Comparison of ENCODE assay signal across 13 cellular contexts in the genomic region with DNA sequence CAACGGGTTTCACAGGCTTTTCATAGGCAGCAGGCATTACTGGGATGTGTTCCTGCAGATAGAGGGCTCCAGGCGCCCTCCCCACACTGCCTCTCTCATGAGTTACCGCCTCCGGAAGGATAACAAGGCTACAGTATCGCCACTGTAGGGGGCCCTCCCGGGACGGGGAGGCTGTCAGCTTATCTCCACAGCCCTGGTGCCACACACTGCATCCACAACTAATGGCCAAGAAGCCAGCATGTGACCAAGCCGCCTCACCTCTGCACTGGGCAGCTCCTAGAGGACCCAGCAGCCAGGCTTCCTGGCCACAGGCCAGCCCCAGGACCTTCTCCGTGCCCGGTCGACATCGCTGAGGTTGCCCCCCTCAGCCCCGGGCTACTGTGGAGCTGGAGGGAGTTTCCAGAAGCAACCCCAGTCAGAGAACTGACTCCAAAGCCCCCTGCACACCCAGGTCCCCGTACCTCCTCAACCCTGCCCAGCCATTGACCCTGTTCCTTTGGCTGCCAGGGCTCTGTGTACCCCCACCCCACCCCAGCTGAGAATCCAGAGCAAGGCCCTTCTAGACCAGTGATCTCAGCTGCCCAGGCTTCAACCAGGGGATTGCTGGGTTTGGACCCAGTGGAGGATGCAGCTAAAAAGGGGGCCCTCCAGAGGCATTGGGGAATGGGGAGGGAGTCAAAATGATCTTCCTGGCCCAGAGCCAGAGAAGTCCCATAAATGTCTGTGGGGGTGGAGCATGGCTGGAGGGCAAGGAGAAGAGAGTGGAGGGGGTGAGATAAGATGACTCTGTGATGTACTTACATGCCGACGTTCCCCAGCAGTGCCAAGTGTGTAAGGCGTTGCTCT. TPM values are rescaled to one million over a fixed set of nuclear protein-coding genes. Genes with fewer than 3 reads are reported as not detected.
A peak's percentile ranks its signal among the peaks of the same experiment; 100 is the strongest.
DNase-seq lines count a peak whose midpoint lies in the region; ATAC-seq and TF ChIP-seq lines count a peak whose summit lies in the region.
"Had no signal": no experiment of that assay in that cellular context is flagged by ENCODE, and none has a peak within 500 bp of the region (broad histone marks: within the 10 kb centered on the region; RNA-seq: fewer than 3 reads in every experiment).

No MANE protein-coding gene starts in this region.

- no peak overlapping the region for H2AFZ ChIP-seq in SK-N-SH (ENCODE audit: low read depth)

- 77% methylated on average over 11 of the region's 17 CpGs for WGBS in SK-N-SH (ENCODE audit: low lambda C conversion rate)
- WGBS in adrenal gland, 4 donors, result 27 to 62% (median 40%) methylated on average over 5 to 17 of the region's 17 CpGs
- WGBS in aorta, 2 donors, result 40 to 42% methylated on average over 17 of the region's 17 CpGs
- 34 to 42% methylated on average over 4 to 8 of the region's 17 CpGs for WGBS in esophagus squamous epithelium, 2 donors

- H3K27ac ChIP-seq in SK-N-SH (ENCODE audit: low read depth in 2 of 2, low read length in 1 of 2) (no peak overlapping the region), adrenal gland (peak overlapping the region in 2 of 5 donors; percentile 80 to 96), right atrium auricular region (peak overlapping the region; percentile 72 to 90), aorta (ENCODE audit: low read depth in 1 of 2, low read length in 2 of 2) (no peak overlapping the region), esophagus squamous epithelium (no peak overlapping the region)

- CTCF ChIA-PET in SK-N-SH (lab: Yijun Ruan, JAX), result interaction anchor here (2.3 to 2.4 kb wide), 2 partner anchors 18 to 116 kb away, joined by 7 to 11 read pairs; no protein-coding TSS in a partner anchor

- TF ChIP-seq CTCF in SK-N-SH (IDR thresholded peaks at IDR 0.05) (no peak), adrenal gland (IDR thresholded peaks at IDR 0.05) (peak in 2 of 6 experiments; percentile 15), right atrium auricular region (IDR thresholded peaks at IDR 0.05) (peak in 1 of 2 donors; percentile 57), esophagus squamous epithelium (IDR thresholded peaks at IDR 0.05) (no peak)

- H3K27me3 ChIP-seq in SK-N-SH (ENCODE audit: insufficient read depth), result no peaks in the 10 kb centered on the region
- H3K27me3 ChIP-seq in adrenal gland, result no peaks in the 10 kb centered on the region
- H3K27me3 ChIP-seq in right atrium auricular region, result no peaks in the 10 kb centered on the region
- no peaks in the 10 kb centered on the region for H3K27me3 ChIP-seq in aorta (ENCODE audit: control insufficient read depth in 1 of 2, insufficient read depth in 2 of 2, low read length in 1 of 2)
- no peaks in the 10 kb centered on the region for H3K27me3 ChIP-seq in esophagus squamous epithelium

- no peaks in the 10 kb centered on the region for H3K79me2 ChIP-seq in SK-N-SH (ENCODE audit: insufficient read depth)

- no peak overlapping the region for H3K9ac ChIP-seq in SK-N-SH

- TF ChIP-seq POLR2A in adrenal gland (IDR thresholded peaks at IDR 0.05) (no peak), esophagus squamous epithelium (IDR thresholded peaks at IDR 0.05) (no peak)

- H4K20me1 ChIP-seq in SK-N-SH (ENCODE audit: insufficient read depth), result no peaks in the 10 kb centered on the region

- ATAC-seq in SK-N-SH treated with all-trans-retinoic acid at 6 μM for 48 hours (no peak), aorta (ENCODE audit: low FRiP score) (peak; percentile 5)
- ATAC-seq: naive thymus-derived CD8-positive, alpha-beta T cell had no signal

- H3K36me3 ChIP-seq in SK-N-SH (replicated peaks in 1 of 2; ENCODE audit: control insufficient read depth in 1 of 2, insufficient read depth in 2 of 2, low read length in 1 of 2), result no peaks in the 10 kb centered on the region
- H3K36me3 ChIP-seq in adrenal gland (replicated peaks in 1 of 2), result no peaks in the 10 kb centered on the region
- H3K36me3 ChIP-seq in right atrium auricular region, result no peaks in the 10 kb centered on the region
- no peaks in the 10 kb centered on the region for H3K36me3 ChIP-seq in aorta (ENCODE audit: control insufficient read depth in 1 of 2, insufficient read depth in 2 of 2, low read length in 1 of 2)
- H3K36me3 ChIP-seq in esophagus squamous epithelium, result no peaks in the 10 kb centered on the region

- H3K9me2 ChIP-seq in SK-N-SH, result no peaks in the 10 kb centered on the region

- H3K4me3 ChIP-seq in SK-N-SH (ENCODE audit: low read depth in 2 of 2, low read length in 1 of 2) (no peak overlapping the region), adrenal gland (no peak overlapping the region), right atrium auricular region (peak overlapping the region in 1 of 2 donors; percentile 15), aorta (ENCODE audit: low read length in 2 of 2) (no peak overlapping the region), esophagus squamous epithelium (no peak overlapping the region)
- H3K4me3 ChIP-seq: skin epidermis had no signal

- no peaks in the 10 kb centered on the region for H3K9me3 ChIP-seq in SK-N-SH
- H3K9me3 ChIP-seq in adrenal gland (replicated peaks in 1 of 3), result no peaks in the 10 kb centered on the region
- no peaks in the 10 kb centered on the region for H3K9me3 ChIP-seq in right atrium auricular region
- H3K9me3 ChIP-seq in aorta (ENCODE audit: control insufficient read depth, low read length), result no peaks in the 10 kb centered on the region
- no peaks in the 10 kb centered on the region for H3K9me3 ChIP-seq in esophagus squamous epithelium

- POLR2A ChIA-PET in SK-N-SH (lab: Yijun Ruan, JAX), result no interaction called here

- TF ChIP-seq RAD21 in SK-N-SH (IDR thresholded peaks at IDR 0.05; ENCODE audit: low read length), result no peak

- peaks cover 7 to 19% of the 10 kb centered on the region in 2 experiments; a peak in 2 of 4 replicates for H3K4me1 ChIP-seq in SK-N-SH (ENCODE audit: control insufficient read depth in 1 of 2, insufficient read depth in 2 of 2, low read depth in 1 of 2, low read length in 1 of 2)
- H3K4me1 ChIP-seq in adrenal gland (replicated peaks in 1 of 2), result peaks cover 15 to 31% of the 10 kb centered on the region in 2 donors
- peaks cover 0 to 40% of the 10 kb centered on the region in 2 donors for H3K4me1 ChIP-seq in right atrium auricular region
- H3K4me1 ChIP-seq in aorta (ENCODE audit: control insufficient read depth in 1 of 2, insufficient read depth in 2 of 2, low read length in 2 of 2), result no peaks in the 10 kb centered on the region
- peaks cover 16 to 36% (median 19%) of the 10 kb centered on the region in 3 donors for H3K4me1 ChIP-seq in esophagus squamous epithelium

- H3F3A ChIP-seq in SK-N-SH (replicated peaks; ENCODE audit: insufficient read depth), result peaks cover 4% of the 10 kb centered on the region

- intact Hi-C loops in adrenal gland (cut with DNase I), result no loop called here
- intact Hi-C loops in aorta (cut with DNase I), result no loop called here
- intact Hi-C loops in esophagus squamous epithelium (cut with DNase I), result no loop called here

- no peak for TF ChIP-seq EP300 in SK-N-SH (IDR thresholded peaks at IDR 0.05; ENCODE audit: borderline replicate concordance in 1 of 2, low read depth in 1 of 2, low read length in 1 of 2)

- H3K4me2 ChIP-seq in SK-N-SH, result no peak overlapping the region

- peak; percentile 51 for DNase-seq in SK-N-SH
- DNase-seq in adrenal gland, result peak in 4 of 7 donors; percentile 64 to 81 (median 74)
- no peak for DNase-seq in right atrium auricular region (ENCODE audit: low spot score)
- DNase-seq in aorta, result peak in 1 of 2 donors; percentile 70
- DNase-seq in esophagus squamous epithelium (lab: John Stamatoyannopoulos, UW), result no peak
- DNase-seq in activated T-cell treated with anti-CD3 and anti-CD28 coated beads, Interleukin-2, amount 50 U/mL, for 1 hour, result no peak
- no peak for DNase-seq in NCI-H1105 (lab: John Stamatoyannopoulos, UW)
- DNase-seq: central memory CD4-positive, alpha-beta T cell; naive thymus-derived CD8-positive, alpha-beta T cell; NCI-H446; SIG-M5 had no signal

TF ChIP-seq in SK-N-SH, 30 proteins besides CTCF, POLR2A, EP300 and RAD21 (continues in another document):
- TF ChIP-seq ELF1 (IDR thresholded peaks at IDR 0.05), result no peak
- TF ChIP-seq PBX3 (IDR thresholded peaks at IDR 0.05), result no peak

TF ChIP-seq in SK-N-SH treated with all-trans-retinoic acid at 6 μM for 48 hours, 23 proteins besides CTCF, POLR2A, EP300 and RAD21 (continues in another document):
- TF ChIP-seq OSR1 (CRISPR knock-in tag; IDR thresholded peaks at IDR 0.05), result no peak
- no peak for TF ChIP-seq ZC3H10 (CRISPR knock-in tag; IDR thresholded peaks at IDR 0.05)
- TF ChIP-seq ISL1 (CRISPR knock-in tag; IDR thresholded peaks at IDR 0.05), result no peak
- TF ChIP-seq ZFP30 (CRISPR knock-in tag; IDR thresholded peaks at IDR 0.05), result no peak
- no peak for TF ChIP-seq GLIS3 (CRISPR knock-in tag; IDR thresholded peaks at IDR 0.05)
- TF ChIP-seq RARB (CRISPR knock-in tag; IDR thresholded peaks at IDR 0.05), result no peak
- no peak for TF ChIP-seq CREB5 (CRISPR knock-in tag; IDR thresholded peaks at IDR 0.05; ENCODE audit: low read depth)
- no peak for TF ChIP-seq CSDC2 (CRISPR knock-in tag; IDR thresholded peaks at IDR 0.05)

RNA-seq across cellular contexts. Expression of gene NEK2, which starts 45.0 kb away (rescaled TPM):
- polyA plus RNA-seq in SK-N-SH (2012; rRNA removed) (8.2 and 9.4 TPM in 2 replicates), adrenal gland (under 1 TPM; 0.08 to 0.97 (median 0.20) TPM), aorta (1 to 10 TPM in 1 of 2 donors, not detected in 1; 1.5 TPM)
- polyA plus RNA-seq in SK-N-SH (2012; cell fraction: cytosol; rRNA removed), result 11.5 and 12.7 TPM in 2 replicates
- polyA plus RNA-seq in SK-N-SH (2012; cell fraction: nucleus; rRNA removed), result 3.4 and 4.2 TPM in 2 replicates
- total RNA-seq in adrenal gland (1 to 10 TPM in 4 of 8 donors, under 1 TPM in 4; 0.18 to 2.2 (median 0.97) TPM), right atrium auricular region (1 to 10 TPM in 1 of 2 donors, not detected in 1; 2.2 TPM), aorta (1 to 10 TPM in 1 of 2 donors, not detected in 1; 1.0 TPM), esophagus squamous epithelium (10 to 100 TPM in 1 of 4 donors, 1 to 10 TPM in 3; 2.4 to 11.8 (median 6.5) TPM)

RNA-seq across cellular contexts. Expression of gene SLC30A1, which starts 51.5 kb away (rescaled TPM):
- polyA plus RNA-seq in SK-N-SH (2012; rRNA removed), result 6.9 and 7.2 TPM in 2 replicates
- 8.1 and 9.4 TPM in 2 replicates for polyA plus RNA-seq in SK-N-SH (2012; cell fraction: cytosol; rRNA removed)
- 8.6 and 10.0 TPM in 2 replicates for polyA plus RNA-seq in SK-N-SH (2012; cell fraction: nucleus; rRNA removed)
- total RNA-seq in adrenal gland, result 10 to 100 TPM; 22.1 to 82.6 (median 48.6) TPM
- 10 to 100 TPM in 1 of 3 donors, 1 to 10 TPM in 2; 4.6 to 49.6 (median 6.4) TPM for polyA plus RNA-seq in adrenal gland
- 10 to 100 TPM; 10.5 to 13.1 TPM for total RNA-seq in right atrium auricular region
- total RNA-seq in aorta, result 10 to 100 TPM; 17.0 to 24.4 TPM
- 1 to 10 TPM; 6.1 to 7.8 TPM for polyA plus RNA-seq in aorta
- 10 to 100 TPM in 2 of 4 donors, 1 to 10 TPM in 2; 8.3 to 12.4 (median 10.3) TPM for total RNA-seq in esophagus squamous epithelium

Comparison
In these comparisons a context has a peak if more than half of its experiments do, and no peak if none do; other contexts are left out.
1. DNase-seq: peak in SK-N-SH (single experiment) and adrenal gland (4 of 7); none in right atrium auricular region (single experiment), esophagus squamous epithelium (single experiment), activated T-cell treated with anti-CD3 and anti-CD28 coated beads, Interleukin-2, amount 50 U/mL, for 1 hour (single experiment) and NCI-H1105 (single experiment).
2. H3K27ac ChIP-seq: peak in right atrium auricular region (2 of 2); none in SK-N-SH (0 of 2), aorta (0 of 2) and esophagus squamous epithelium (0 of 4).